Comparison of ENCODE assay signal across 2 cellular contexts in the genomic region with DNA sequence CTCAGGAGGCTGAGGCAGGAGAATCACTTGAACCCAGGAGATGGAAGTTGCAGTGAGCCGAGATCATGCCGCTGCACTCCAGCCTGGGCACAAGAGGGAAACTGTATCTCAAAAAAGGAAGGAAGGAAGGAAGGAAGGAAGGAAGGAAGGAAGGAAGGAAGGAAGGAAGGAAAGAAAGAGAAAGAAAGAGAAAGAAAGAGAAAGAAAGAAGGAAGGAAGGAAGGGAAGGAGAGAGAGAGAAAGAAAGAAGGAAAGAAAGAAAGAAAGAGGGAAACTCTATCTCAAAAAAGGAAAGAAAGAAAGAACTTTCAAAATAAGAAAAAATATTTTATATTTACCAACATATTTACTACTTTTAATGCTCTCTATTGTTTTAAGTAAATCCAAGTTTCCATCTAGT. TPM values are rescaled to one million over a fixed set of nuclear protein-coding genes. Genes with fewer than 3 reads are reported as not detected.
"Had no signal": no experiment of that assay in that cellular context is flagged by ENCODE, and none has a peak within 500 bp of the region (broad histone marks: within the 10 kb centered on the region; RNA-seq: fewer than 3 reads in every experiment).

No MANE protein-coding gene starts in this region.

RNA-seq across cellular contexts. Expression of gene CORO2B, which starts 47.4 kb away (rescaled TPM):
- total RNA-seq: natural killer cell treated with Interleukin-12 subunit alpha and Interleukin-12 subunit beta and Interleukin-15 and Interleukin-18, amount 100 ng/mL, for 72 hours had no signal
- polyA plus RNA-seq: naive thymus-derived CD8-positive, alpha-beta T cell had no signal
